1 cellular context compared by ENCODE assay signal in the genomic region with DNA sequence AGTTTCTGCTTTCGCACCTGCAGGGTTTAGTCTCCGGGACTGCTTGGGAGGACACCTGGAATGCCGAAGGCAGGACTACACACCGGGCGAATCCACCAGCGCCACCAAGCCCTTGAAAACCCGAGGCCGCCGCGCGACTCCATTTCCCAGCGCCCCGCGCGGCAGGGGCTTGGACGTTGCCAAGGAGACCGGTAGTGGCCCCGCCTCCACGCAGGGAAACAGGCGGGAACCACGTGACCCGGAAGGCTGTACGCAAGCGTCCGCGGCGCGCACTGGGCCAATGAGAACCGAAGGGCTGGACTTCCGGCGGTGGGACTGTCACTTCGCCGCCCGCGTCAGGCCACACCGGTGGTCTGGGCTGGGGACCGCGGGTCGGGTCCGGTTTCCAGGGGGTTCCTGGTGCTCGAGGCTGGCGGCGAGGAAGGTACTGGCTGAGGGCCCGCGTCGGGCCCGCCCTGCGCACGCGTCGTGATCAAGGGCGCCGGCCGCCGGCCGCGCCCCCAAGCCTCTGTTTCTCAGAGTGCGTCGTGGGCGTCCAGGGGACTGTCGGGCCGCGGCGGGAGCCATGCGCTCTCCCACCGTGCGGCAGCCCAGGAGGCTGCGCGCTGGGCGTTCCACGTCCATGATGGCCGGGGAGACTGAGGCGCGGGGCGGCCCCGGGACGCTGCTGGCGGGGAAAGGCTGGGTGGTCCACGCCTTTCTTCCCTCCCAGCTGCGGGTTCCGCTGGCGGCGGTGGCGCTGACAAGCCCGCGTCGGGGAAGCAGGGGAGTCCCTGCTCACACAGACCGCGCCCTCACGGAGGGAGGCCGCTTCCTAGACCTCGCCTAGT.
TF ChIP-seq lines count a peak whose summit lies in the region.

A gene (plus strand): TSS at position 321 of the 830 bp plus-strand sequence. CDS start 2,106 bp downstream, outside the sequence.

TF ChIP-seq in K562, 482 proteins besides CTCF, POLR2A, EP300 and RAD21 (continued from another document and continues in another):
- TF ChIP-seq, protein P1, sequence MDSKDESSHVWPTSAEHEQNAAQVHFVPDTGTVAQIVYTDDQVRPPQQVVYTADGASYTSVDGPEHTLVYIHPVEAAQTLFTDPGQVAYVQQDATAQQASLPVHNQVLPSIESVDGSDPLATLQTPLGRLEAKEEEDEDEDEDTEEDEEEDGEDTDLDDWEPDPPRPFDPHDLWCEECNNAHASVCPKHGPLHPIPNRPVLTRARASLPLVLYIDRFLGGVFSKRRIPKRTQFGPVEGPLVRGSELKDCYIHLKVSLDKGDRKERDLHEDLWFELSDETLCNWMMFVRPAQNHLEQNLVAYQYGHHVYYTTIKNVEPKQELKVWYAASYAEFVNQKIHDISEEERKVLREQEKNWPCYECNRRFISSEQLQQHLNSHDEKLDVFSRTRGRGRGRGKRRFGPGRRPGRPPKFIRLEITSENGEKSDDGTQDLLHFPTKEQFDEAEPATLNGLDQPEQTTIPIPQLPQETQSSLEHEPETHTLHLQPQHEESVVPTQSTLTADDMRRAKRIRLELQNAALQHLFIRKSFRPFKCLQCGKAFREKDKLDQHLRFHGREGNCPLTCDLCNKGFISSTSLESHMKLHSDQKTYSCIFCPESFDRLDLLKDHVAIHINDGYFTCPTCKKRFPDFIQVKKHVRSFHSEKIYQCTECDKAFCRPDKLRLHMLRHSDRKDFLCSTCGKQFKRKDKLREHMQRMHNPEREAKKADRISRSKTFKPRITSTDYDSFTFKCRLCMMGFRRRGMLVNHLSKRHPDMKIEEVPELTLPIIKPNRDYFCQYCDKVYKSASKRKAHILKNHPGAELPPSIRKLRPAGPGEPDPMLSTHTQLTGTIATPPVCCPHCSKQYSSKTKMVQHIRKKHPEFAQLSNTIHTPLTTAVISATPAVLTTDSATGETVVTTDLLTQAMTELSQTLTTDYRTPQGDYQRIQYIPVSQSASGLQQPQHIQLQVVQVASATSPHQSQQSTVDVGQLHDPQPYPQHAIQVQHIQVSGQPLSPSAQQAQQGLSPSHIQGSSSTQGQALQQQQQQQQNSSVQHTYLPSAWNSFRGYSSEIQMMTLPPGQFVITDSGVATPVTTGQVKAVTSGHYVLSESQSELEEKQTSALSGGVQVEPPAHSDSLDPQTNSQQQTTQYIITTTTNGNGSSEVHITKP (IDR thresholded peaks at IDR 0.05; ENCODE audit: partially characterized antibody), result no peak
- TF ChIP-seq, protein P2, sequence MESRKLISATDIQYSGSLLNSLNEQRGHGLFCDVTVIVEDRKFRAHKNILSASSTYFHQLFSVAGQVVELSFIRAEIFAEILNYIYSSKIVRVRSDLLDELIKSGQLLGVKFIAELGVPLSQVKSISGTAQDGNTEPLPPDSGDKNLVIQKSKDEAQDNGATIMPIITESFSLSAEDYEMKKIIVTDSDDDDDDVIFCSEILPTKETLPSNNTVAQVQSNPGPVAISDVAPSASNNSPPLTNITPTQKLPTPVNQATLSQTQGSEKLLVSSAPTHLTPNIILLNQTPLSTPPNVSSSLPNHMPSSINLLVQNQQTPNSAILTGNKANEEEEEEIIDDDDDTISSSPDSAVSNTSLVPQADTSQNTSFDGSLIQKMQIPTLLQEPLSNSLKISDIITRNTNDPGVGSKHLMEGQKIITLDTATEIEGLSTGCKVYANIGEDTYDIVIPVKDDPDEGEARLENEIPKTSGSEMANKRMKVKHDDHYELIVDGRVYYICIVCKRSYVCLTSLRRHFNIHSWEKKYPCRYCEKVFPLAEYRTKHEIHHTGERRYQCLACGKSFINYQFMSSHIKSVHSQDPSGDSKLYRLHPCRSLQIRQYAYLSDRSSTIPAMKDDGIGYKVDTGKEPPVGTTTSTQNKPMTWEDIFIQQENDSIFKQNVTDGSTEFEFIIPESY (CRISPR knock-in tag; IDR thresholded peaks at IDR 0.05), result no peak; the same call in 1 of the 2 replicates
- TF ChIP-seq CBX8 (IDR thresholded peaks at IDR 0.05; ENCODE audit: borderline replicate concordance, extremely low read depth, low read depth, low read length, poor library complexity, severe bottlenecking) (no peak), FOXA1 (IDR thresholded peaks at IDR 0.05; ENCODE audit: borderline replicate concordance) (no peak), HMGN3 (IDR thresholded peaks at IDR 0.05; ENCODE audit: borderline replicate concordance, extremely low read depth, insufficient read length, low read depth, low read length) (peak; percentile 32), EHMT2 (IDR thresholded peaks at IDR 0.05) (no peak), NR4A1 (CRISPR knock-in tag; IDR thresholded peaks at IDR 0.05) (no peak), NR4A1 (tag; IDR thresholded peaks at IDR 0.05) (no peak), DDX20 (tag; IDR thresholded peaks at IDR 0.05; ENCODE audit: low read depth) (no peak), ZNF57 (CRISPR knock-in tag; IDR thresholded peaks at IDR 0.05) (no peak), TAF15 (IDR thresholded peaks at IDR 0.05; ENCODE audit: low read depth, low read length) (no peak), ZZZ3 (IDR thresholded peaks at IDR 0.05) (no peak), RBM25 (IDR thresholded peaks at IDR 0.05; ENCODE audit: low read depth, low read length, severe bottlenecking) (peak; percentile 74), ZNF431 (CRISPR knock-in tag; IDR thresholded peaks at IDR 0.05) (no peak), ZNF212 (CRISPR knock-in tag; IDR thresholded peaks at IDR 0.05) (no peak), PCBP2 (IDR thresholded peaks at IDR 0.05; ENCODE audit: low read depth, low read length, poor library complexity, severe bottlenecking) (no peak), TRIM28 (IDR thresholded peaks at IDR 0.05) (no peak), MTA3 (IDR thresholded peaks at IDR 0.05; ENCODE audit: borderline replicate concordance) (no peak; the same call in 1 of the 2 replicates), ZKSCAN1 (IDR thresholded peaks at IDR 0.05; ENCODE audit: low read depth, low read length) (no peak), FOXJ2 (tag; IDR thresholded peaks at IDR 0.05) (peak; percentile 94), FOXK2 (conservative IDR thresholded peaks at IDR 0.05 in 1 of 2, IDR thresholded peaks at IDR 0.05 in 1 of 2; ENCODE audit: low read depth in 2 of 2) (peak; percentile 90 to 96), GTF2E2 (tag; IDR thresholded peaks at IDR 0.05) (no peak), TOE1 (IDR thresholded peaks at IDR 0.05; ENCODE audit: borderline replicate concordance) (peak; percentile 99), TOE1 (CRISPR knock-in tag; IDR thresholded peaks at IDR 0.05; ENCODE audit: borderline replicate concordance, low read depth) (no peak), CTBP1 (IDR thresholded peaks at IDR 0.05; ENCODE audit: borderline replicate concordance) (peak; percentile 24; the same call in 1 of the 2 replicates)
- TF ChIP-seq, protein P3, sequence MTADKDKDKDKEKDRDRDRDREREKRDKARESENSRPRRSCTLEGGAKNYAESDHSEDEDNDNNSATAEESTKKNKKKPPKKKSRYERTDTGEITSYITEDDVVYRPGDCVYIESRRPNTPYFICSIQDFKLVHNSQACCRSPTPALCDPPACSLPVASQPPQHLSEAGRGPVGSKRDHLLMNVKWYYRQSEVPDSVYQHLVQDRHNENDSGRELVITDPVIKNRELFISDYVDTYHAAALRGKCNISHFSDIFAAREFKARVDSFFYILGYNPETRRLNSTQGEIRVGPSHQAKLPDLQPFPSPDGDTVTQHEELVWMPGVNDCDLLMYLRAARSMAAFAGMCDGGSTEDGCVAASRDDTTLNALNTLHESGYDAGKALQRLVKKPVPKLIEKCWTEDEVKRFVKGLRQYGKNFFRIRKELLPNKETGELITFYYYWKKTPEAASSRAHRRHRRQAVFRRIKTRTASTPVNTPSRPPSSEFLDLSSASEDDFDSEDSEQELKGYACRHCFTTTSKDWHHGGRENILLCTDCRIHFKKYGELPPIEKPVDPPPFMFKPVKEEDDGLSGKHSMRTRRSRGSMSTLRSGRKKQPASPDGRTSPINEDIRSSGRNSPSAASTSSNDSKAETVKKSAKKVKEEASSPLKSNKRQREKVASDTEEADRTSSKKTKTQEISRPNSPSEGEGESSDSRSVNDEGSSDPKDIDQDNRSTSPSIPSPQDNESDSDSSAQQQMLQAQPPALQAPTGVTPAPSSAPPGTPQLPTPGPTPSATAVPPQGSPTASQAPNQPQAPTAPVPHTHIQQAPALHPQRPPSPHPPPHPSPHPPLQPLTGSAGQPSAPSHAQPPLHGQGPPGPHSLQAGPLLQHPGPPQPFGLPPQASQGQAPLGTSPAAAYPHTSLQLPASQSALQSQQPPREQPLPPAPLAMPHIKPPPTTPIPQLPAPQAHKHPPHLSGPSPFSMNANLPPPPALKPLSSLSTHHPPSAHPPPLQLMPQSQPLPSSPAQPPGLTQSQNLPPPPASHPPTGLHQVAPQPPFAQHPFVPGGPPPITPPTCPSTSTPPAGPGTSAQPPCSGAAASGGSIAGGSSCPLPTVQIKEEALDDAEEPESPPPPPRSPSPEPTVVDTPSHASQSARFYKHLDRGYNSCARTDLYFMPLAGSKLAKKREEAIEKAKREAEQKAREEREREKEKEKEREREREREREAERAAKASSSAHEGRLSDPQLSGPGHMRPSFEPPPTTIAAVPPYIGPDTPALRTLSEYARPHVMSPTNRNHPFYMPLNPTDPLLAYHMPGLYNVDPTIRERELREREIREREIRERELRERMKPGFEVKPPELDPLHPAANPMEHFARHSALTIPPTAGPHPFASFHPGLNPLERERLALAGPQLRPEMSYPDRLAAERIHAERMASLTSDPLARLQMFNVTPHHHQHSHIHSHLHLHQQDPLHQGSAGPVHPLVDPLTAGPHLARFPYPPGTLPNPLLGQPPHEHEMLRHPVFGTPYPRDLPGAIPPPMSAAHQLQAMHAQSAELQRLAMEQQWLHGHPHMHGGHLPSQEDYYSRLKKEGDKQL (CRISPR knock-in tag; IDR thresholded peaks at IDR 0.05; ENCODE audit: borderline replicate concordance), result no peak
- TF ChIP-seq, protein P4, sequence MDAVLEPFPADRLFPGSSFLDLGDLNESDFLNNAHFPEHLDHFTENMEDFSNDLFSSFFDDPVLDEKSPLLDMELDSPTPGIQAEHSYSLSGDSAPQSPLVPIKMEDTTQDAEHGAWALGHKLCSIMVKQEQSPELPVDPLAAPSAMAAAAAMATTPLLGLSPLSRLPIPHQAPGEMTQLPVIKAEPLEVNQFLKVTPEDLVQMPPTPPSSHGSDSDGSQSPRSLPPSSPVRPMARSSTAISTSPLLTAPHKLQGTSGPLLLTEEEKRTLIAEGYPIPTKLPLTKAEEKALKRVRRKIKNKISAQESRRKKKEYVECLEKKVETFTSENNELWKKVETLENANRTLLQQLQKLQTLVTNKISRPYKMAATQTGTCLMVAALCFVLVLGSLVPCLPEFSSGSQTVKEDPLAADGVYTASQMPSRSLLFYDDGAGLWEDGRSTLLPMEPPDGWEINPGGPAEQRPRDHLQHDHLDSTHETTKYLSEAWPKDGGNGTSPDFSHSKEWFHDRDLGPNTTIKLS (IDR thresholded peaks at IDR 0.05; ENCODE audit: borderline replicate concordance, low read depth), result peak; percentile 45; the same call in 1 of the 2 replicates
- TF ChIP-seq, protein P5, sequence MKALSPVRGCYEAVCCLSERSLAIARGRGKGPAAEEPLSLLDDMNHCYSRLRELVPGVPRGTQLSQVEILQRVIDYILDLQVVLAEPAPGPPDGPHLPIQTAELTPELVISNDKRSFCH (CRISPR knock-in tag; IDR thresholded peaks at IDR 0.05), result no peak
- TF ChIP-seq, protein P5 (tag; IDR thresholded peaks at IDR 0.05), result no peak
- TF ChIP-seq, protein P6, sequence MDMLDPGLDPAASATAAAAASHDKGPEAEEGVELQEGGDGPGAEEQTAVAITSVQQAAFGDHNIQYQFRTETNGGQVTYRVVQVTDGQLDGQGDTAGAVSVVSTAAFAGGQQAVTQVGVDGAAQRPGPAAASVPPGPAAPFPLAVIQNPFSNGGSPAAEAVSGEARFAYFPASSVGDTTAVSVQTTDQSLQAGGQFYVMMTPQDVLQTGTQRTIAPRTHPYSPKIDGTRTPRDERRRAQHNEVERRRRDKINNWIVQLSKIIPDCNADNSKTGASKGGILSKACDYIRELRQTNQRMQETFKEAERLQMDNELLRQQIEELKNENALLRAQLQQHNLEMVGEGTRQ (CRISPR knock-in tag; IDR thresholded peaks at IDR 0.05), result peak; percentile 97
- TF ChIP-seq, protein P7, sequence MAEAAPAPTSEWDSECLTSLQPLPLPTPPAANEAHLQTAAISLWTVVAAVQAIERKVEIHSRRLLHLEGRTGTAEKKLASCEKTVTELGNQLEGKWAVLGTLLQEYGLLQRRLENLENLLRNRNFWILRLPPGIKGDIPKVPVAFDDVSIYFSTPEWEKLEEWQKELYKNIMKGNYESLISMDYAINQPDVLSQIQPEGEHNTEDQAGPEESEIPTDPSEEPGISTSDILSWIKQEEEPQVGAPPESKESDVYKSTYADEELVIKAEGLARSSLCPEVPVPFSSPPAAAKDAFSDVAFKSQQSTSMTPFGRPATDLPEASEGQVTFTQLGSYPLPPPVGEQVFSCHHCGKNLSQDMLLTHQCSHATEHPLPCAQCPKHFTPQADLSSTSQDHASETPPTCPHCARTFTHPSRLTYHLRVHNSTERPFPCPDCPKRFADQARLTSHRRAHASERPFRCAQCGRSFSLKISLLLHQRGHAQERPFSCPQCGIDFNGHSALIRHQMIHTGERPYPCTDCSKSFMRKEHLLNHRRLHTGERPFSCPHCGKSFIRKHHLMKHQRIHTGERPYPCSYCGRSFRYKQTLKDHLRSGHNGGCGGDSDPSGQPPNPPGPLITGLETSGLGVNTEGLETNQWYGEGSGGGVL (CRISPR knock-in tag; IDR thresholded peaks at IDR 0.05), result no peak
- TF ChIP-seq, protein P8, sequence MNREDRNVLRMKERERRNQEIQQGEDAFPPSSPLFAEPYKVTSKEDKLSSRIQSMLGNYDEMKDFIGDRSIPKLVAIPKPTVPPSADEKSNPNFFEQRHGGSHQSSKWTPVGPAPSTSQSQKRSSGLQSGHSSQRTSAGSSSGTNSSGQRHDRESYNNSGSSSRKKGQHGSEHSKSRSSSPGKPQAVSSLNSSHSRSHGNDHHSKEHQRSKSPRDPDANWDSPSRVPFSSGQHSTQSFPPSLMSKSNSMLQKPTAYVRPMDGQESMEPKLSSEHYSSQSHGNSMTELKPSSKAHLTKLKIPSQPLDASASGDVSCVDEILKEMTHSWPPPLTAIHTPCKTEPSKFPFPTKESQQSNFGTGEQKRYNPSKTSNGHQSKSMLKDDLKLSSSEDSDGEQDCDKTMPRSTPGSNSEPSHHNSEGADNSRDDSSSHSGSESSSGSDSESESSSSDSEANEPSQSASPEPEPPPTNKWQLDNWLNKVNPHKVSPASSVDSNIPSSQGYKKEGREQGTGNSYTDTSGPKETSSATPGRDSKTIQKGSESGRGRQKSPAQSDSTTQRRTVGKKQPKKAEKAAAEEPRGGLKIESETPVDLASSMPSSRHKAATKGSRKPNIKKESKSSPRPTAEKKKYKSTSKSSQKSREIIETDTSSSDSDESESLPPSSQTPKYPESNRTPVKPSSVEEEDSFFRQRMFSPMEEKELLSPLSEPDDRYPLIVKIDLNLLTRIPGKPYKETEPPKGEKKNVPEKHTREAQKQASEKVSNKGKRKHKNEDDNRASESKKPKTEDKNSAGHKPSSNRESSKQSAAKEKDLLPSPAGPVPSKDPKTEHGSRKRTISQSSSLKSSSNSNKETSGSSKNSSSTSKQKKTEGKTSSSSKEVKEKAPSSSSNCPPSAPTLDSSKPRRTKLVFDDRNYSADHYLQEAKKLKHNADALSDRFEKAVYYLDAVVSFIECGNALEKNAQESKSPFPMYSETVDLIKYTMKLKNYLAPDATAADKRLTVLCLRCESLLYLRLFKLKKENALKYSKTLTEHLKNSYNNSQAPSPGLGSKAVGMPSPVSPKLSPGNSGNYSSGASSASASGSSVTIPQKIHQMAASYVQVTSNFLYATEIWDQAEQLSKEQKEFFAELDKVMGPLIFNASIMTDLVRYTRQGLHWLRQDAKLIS (CRISPR knock-in tag; IDR thresholded peaks at IDR 0.05), result peak; percentile 80; the same call in 1 of the 2 replicates
